23 cellular contexts compared by ENCODE assay signal in genomic region chr5:120413706-120414105, GRCh38. TPM values are rescaled to one million over a fixed set of nuclear protein-coding genes. Genes with fewer than 3 reads are reported as not detected.
DNase-seq lines count a peak whose midpoint lies in the region; ATAC-seq and TF ChIP-seq lines count a peak whose summit lies in the region.
"Had no signal": no experiment of that assay in that cellular context is flagged by ENCODE, and none has a peak within 500 bp of the region (broad histone marks: within the 10 kb centered on the region; RNA-seq: fewer than 3 reads in every experiment).

No MANE protein-coding gene starts in this region.

- H3K4me3 ChIP-seq in AG10803 (ENCODE audit: low read length) (no peak overlapping the region), cardiac fibroblast (replicated peaks in 1 of 2; ENCODE audit: low read depth in 2 of 2, low read length in 2 of 2) (no peak overlapping the region), lower leg skin (ENCODE audit: low read depth, poor library complexity, severe bottlenecking) (no peak overlapping the region)
- H3K4me3 ChIP-seq: heart left ventricle, mucosa of descending colon, upper lobe of right lung had no signal

- H3K9me3 Mint-ChIP-seq in glutamatergic neuron (ENCODE audit: unreplicated experiment): no peaks in the 10 kb centered on the region

- TF ChIP-seq CTCF in AG10803 (conservative IDR thresholded peaks at IDR 0.05; ENCODE audit: low read length) (no peak), cardiac fibroblast (IDR thresholded peaks at IDR 0.05; ENCODE audit: low read depth, low read length) (no peak), glutamatergic neuron (IDR thresholded peaks at IDR 0.05; ENCODE audit: partially characterized antibody, unreplicated experiment) (no peak), lower leg skin (IDR thresholded peaks at IDR 0.05) (no peak)

- no peaks in the 10 kb centered on the region for H3K27me3 Mint-ChIP-seq in glutamatergic neuron (ENCODE audit: unreplicated experiment)
- H3K27me3 Mint-ChIP-seq: activated T-cell treated with anti-CD3 and anti-CD28 coated beads, Interleukin-2, amount 50 U/mL, for 24 hours had no signal

- intact Hi-C loops in lower leg skin (cut with DNase I; ENCODE audit: low total_unique reads): no loop called here

- WGBS in lower leg skin, 2 donors: 80 to 83% methylated on average over 3 of the region's 3 CpGs

- H3K4me3 Mint-ChIP-seq in glutamatergic neuron (ENCODE audit: unreplicated experiment): no peak overlapping the region
- H3K4me3 Mint-ChIP-seq: activated T-cell treated with anti-CD3 and anti-CD28 coated beads, Interleukin-2, amount 50 U/mL, for 24 hours; H9; neural crest cell had no signal

- H3K4me1 Mint-ChIP-seq in glutamatergic neuron (ENCODE audit: low read depth, unreplicated experiment): no peaks in the 10 kb centered on the region
- H3K4me1 Mint-ChIP-seq: neural crest cell had no signal

- no peaks in the 10 kb centered on the region for H3K36me3 Mint-ChIP-seq in glutamatergic neuron (ENCODE audit: unreplicated experiment)

- no peak for ATAC-seq in HG02642 (IDR thresholded peaks at IDR 0.05; ENCODE audit: poor library complexity, unreplicated experiment)
- ATAC-seq: activated CD4-positive, CD25-positive, alpha-beta regulatory T cell treated with anti-CD3 and anti-CD28 coated beads, Interleukin-2, amount 50 U/mL, for 24 hours; heart left ventricle; mucosa of descending colon; Right ventricle myocardium inferior; upper lobe of right lung had no signal

- no peak for TF ChIP-seq POLR2A in lower leg skin (IDR thresholded peaks at IDR 0.05)

- H3K27ac Mint-ChIP-seq in glutamatergic neuron (ENCODE audit: unreplicated experiment): no peak overlapping the region
- H3K27ac Mint-ChIP-seq: activated T-cell treated with anti-CD3 and anti-CD28 coated beads, Interleukin-2, amount 50 U/mL, for 24 hours; H9 had no signal

- peak; percentile 83 for DNase-seq in AG10803 (ENCODE audit: low read depth)
- DNase-seq in M059J (ENCODE audit: low read depth): peak; percentile 96
- peak; percentile 11 to 86 for DNase-seq in cardiac fibroblast (ENCODE audit: low read depth in 2 of 2)
- peak; percentile 71 for DNase-seq in glomerular visceral epithelial cell (ENCODE audit: extremely low spot score)
- no peak for DNase-seq in glutamatergic neuron
- DNase-seq in mesenteric fat pad (ENCODE audit: low spot score): no peak
- DNase-seq in lower leg skin (ENCODE audit: low spot score in 2 of 2): no peak
- DNase-seq: activated naive CD4-positive, alpha-beta T cell treated with Interleukin-2 at 50 U/mL for 16 hours; activated T-cell treated with anti-CD3 and anti-CD28 coated beads, Interleukin-2, amount 50 U/mL, for 24 hours; amniotic stem cell; C1 segment of cervical spinal cord; Calu3; H9; heart left ventricle; mucosa of descending colon; NCI-H1694 treated with DMSO at 0.1 percent for 48 hours; NCI-H69; substantia nigra; upper lobe of right lung had no signal

RNA-seq across cellular contexts. Expression of gene PRR16, which starts 50.4 kb away (rescaled TPM):
- total RNA-seq in M059J (2014; rRNA removed; shearing (Covaris generic)): 16.5 and 20.8 TPM in 2 replicates
- total RNA-seq in glutamatergic neuron (ENCODE audit: unreplicated experiment): 0.25 TPM
- total RNA-seq in mesenteric fat pad: 3.3 TPM
- total RNA-seq in lower leg skin: 1 to 10 TPM in 3 of 4 donors, not detected in 1; 1.8 to 3.9 (median 2.8) TPM
- total RNA-seq: neural crest cell had no signal

Comparison
In these comparisons a context has a peak if more than half of its experiments do, and no peak if none do; other contexts are left out.
1. DNase-seq: peak in AG10803 (single experiment), M059J (single experiment), cardiac fibroblast (2 of 2) and glomerular visceral epithelial cell (single experiment); none in glutamatergic neuron (single experiment), mesenteric fat pad (single experiment) and lower leg skin (0 of 2).